Comparison of ENCODE assay signal across 13 cellular contexts in genomic region chr20:22550514-22550913, GRCh38. TPM values are rescaled to one million over a fixed set of nuclear protein-coding genes. Genes with fewer than 3 reads are reported as not detected.
"Had no signal": no experiment of that assay in that cellular context is flagged by ENCODE, and none has a peak within 500 bp of the region (broad histone marks: within the 10 kb centered on the region; RNA-seq: fewer than 3 reads in every experiment).

No MANE protein-coding gene starts in this region.

RNA-seq across cellular contexts. Expression of gene FOXA2, which starts 33.9 kb away (rescaled TPM):
- total RNA-seq: activated B cell treated with CpG ODN at 0.5 μM for 24 hours; activated CD4-positive, alpha-beta memory T cell treated with anti-CD3 and anti-CD28 coated beads for 36 hours; activated CD4-positive, alpha-beta memory T cell treated with anti-CD3 and anti-CD28 coated beads, Interleukin-2, amount 10 ng/mL, durations not matched to agents 7 days and 5 days; activated CD4-positive, alpha-beta T cell treated with anti-CD3 and anti-CD28 coated beads for 36 hours; activated CD4-positive, alpha-beta T cell treated with anti-CD3 and anti-CD28 coated beads, Interleukin-2, amount 10 ng/mL, durations not matched to agents 24 days and 14 days; activated CD4-positive, alpha-beta T cell treated with anti-CD3 and anti-CD28 coated beads, Interleukin-2, amount 10 ng/mL, durations not matched to agents 7 days and 5 days; activated CD8-positive, alpha-beta memory T cell treated with anti-CD3 and anti-CD28 coated beads for 36 hours; activated CD8-positive, alpha-beta memory T cell treated with anti-CD3 and anti-CD28 coated beads, Interleukin-2, amount 10 ng/mL, durations not matched to agents 7 days and 5 days; activated CD8-positive, alpha-beta T cell treated with anti-CD3 and anti-CD28 coated beads for 36 hours; activated CD8-positive, alpha-beta T cell treated with anti-CD3 and anti-CD28 coated beads, Interleukin-2, amount 10 ng/mL, durations not matched to agents 7 days and 5 days; T-helper 1 cell treated with Interleukin-12 subunit alpha and Interleukin-12 subunit beta and Interleukin-4 antibody, amounts not matched to agents 30 ng/mL and 1 ng/mL, for 36 hours; T-helper 17 cell; T-helper 2 cell treated with Interferon-gamma antibody and Interleukin-4, amounts not matched to agents 100 ng/mL and 5 ng/mL, for 36 hours had no signal
